1 cellular context compared by ENCODE assay signal in genomic region chr21:29303301-29303700, GRCh38.
TF ChIP-seq lines count a peak whose summit lies in the region.

No MANE protein-coding gene starts in this region.

TF ChIP-seq in GM12878, 131 proteins besides CTCF, POLR2A, EP300 and RAD21:
- TF ChIP-seq ZZZ3 (IDR thresholded peaks at IDR 0.05; ENCODE audit: control insufficient read depth, insufficient read length, low read depth), result no peak
- no peak for TF ChIP-seq ZNF24 (IDR thresholded peaks at IDR 0.05)
- no peak for TF ChIP-seq RB1 (IDR thresholded peaks at IDR 0.05; ENCODE audit: borderline replicate concordance)
